In the genomic region with DNA sequence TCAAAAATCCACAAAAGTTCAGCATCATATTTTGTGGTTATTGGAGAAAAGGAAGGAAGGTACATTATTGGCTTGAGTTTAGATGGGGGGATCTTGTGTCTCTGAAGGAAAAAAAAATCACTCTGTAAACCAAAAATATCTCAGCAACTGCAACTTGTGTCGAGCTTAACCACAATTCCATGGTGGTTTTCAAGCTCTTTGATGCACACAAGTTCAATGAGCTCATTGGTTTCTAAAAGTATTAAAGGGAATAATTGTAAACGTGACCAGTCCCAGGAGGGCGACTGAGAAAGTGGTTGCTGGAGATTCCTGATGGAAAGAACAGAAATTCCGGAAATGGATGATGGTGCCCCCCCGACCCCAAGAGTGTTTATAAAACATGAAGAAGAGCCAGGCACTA, we compare ENCODE assay signal across 27 cellular contexts.
"Had no signal": no experiment of that assay in that cellular context is flagged by ENCODE, and none has a peak within 500 bp of the region (broad histone marks: within the 10 kb centered on the region; RNA-seq: fewer than 3 reads in every experiment).

No MANE protein-coding gene starts in this region.

- H3K9me3 ChIP-seq: ascending aorta, body of pancreas, esophagus squamous epithelium, gastroesophageal sphincter had no signal

- H3K4me1 ChIP-seq: ascending aorta, body of pancreas, esophagus squamous epithelium, gastroesophageal sphincter, heart right ventricle had no signal

- H3K27ac ChIP-seq: ascending aorta, body of pancreas, epithelial cell of prostate, esophagus squamous epithelium, gastroesophageal sphincter, heart right ventricle had no signal

- DNase-seq: activated CD4-positive, alpha-beta memory T cell treated with anti-CD3 and anti-CD28 coated beads, Interleukin-2, amount 10 ng/mL, durations not matched to agents 7 days and 5 days; activated CD4-positive, alpha-beta T cell treated with anti-CD3 and anti-CD28 coated beads for 36 hours; activated CD4-positive, alpha-beta T cell treated with anti-CD3 and anti-CD28 coated beads, Interleukin-2, amount 10 ng/mL, durations not matched to agents 24 days and 14 days; activated CD4-positive, alpha-beta T cell treated with anti-CD3 and anti-CD28 coated beads, Interleukin-2, amount 50 U/mL, for 4 hours; activated CD4-positive, CD25-positive, alpha-beta regulatory T cell; activated CD4-positive, CD25-positive, alpha-beta regulatory T cell treated with anti-CD3 and anti-CD28 coated beads, Interleukin-2, amount 50 U/mL, for 72 hours; activated CD8-positive, alpha-beta memory T cell treated with anti-CD3 and anti-CD28 coated beads, Interleukin-2, amount 50 U/mL, for 48 hours; activated gamma-delta T cell; activated naive CD4-positive, alpha-beta T cell; activated naive CD4-positive, alpha-beta T cell treated with anti-CD3 and anti-CD28 coated beads, Interleukin-2, amount 10 ng/mL, durations not matched to agents 7 days and 5 days; activated naive CD8-positive, alpha-beta T cell treated with anti-CD3 and anti-CD28 coated beads, Interleukin-2, amount 10 ng/mL, durations not matched to agents 7 days and 5 days; activated T-cell treated with anti-CD3 and anti-CD28 coated beads for 4 hours; activated T-cell treated with anti-CD3 and anti-CD28 coated beads, Interleukin-2, amount 50 U/mL, for 24 hours; activated T-cell treated with anti-CD3 and anti-CD28 coated beads, Interleukin-2, amount 50 U/mL, for 72 hours; body of pancreas; caudate nucleus; cortex of kidney; dermis blood vessel endothelial cell; effector CD4-positive, alpha-beta T cell; effector memory CD8-positive, alpha-beta T cell; esophagus squamous epithelium; foreskin melanocyte; heart right ventricle; T-helper 2 cell had no signal

- H3K27me3 ChIP-seq: ascending aorta, body of pancreas, esophagus squamous epithelium, gastroesophageal sphincter had no signal

- H3K4me3 ChIP-seq: ascending aorta, body of pancreas, esophagus squamous epithelium, gastroesophageal sphincter, heart right ventricle had no signal

- H3K36me3 ChIP-seq: ascending aorta, esophagus squamous epithelium, gastroesophageal sphincter, heart right ventricle had no signal
